1 cellular context compared by ENCODE assay signal in genomic region chr17:80455784-80456183, GRCh38.
TF ChIP-seq lines count a peak whose summit lies in the region.

No MANE protein-coding gene starts in this region.

TF ChIP-seq in K562, 482 proteins besides CTCF, POLR2A, EP300 and RAD21:
- TF ChIP-seq KLF10 (CRISPR knock-in tag; IDR thresholded peaks at IDR 0.05) (no peak), RBBP5 (IDR thresholded peaks at IDR 0.05; ENCODE audit: borderline replicate concordance, insufficient read depth, low read length, poor library complexity, severe bottlenecking) (peak; percentile 22), ZBTB1 (CRISPR knock-in tag; IDR thresholded peaks at IDR 0.05; ENCODE audit: borderline replicate concordance, low read depth) (no peak)
TF ChIP-seq in K562: peak in this region for 1.
